In the genomic region with DNA sequence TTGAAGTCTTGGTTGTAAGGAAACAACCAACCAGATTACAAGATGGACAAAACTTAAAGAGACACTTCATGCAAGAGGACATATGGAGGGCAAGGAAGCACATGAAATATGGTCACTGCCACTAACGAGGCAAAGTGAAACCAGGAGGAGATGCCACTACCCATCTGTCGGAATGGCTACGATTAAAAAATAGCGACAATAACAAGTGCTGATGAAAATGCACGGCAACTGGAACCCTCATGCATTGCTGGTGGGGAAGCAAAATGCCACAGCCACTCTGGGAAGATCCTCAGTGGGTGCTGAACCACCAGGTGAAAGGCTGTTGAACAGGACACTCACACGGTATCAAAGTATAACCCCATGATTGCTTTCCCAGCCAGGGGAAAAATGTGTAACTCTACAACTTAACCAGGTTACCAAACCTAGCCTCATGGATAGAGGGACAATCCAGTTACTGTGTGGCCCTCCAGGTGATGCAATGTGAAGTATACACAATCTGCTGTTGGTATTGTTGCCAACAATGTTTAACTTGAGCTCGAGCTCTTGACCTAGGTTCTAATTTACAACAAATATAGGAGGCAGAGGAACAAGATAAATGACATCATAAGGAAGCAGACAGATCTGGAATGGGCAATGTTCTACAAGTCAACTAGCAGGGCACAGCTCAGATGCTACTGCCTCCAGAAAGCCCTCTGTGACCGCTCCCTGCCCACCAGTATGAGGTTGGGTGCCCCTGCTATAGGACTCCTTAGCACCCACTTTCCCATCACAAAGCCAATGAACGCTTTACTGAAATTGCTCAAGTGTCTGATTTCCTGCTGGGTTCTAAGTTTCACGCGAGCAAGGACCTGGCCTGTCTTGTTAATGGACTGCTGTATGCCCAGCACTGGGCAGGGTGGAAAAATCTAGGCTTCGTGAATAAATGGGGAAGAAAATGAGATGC, we compare ENCODE assay signal across 14 cellular contexts. TPM values are rescaled to one million over a fixed set of nuclear protein-coding genes. Genes with fewer than 3 reads are reported as not detected.
DNase-seq lines count a peak whose midpoint lies in the region; ATAC-seq, FAIRE-seq and TF ChIP-seq lines count a peak whose summit lies in the region.
"Had no signal": no experiment of that assay in that cellular context is flagged by ENCODE, and none has a peak within 500 bp of the region (broad histone marks: within the 10 kb centered on the region; RNA-seq: fewer than 3 reads in every experiment).

No MANE protein-coding gene starts in this region.

- no peak for DNase-seq in HFFc6
- DNase-seq in endothelial cell of umbilical vein (ENCODE audit: low read depth, low spot score) = no peak
- no peak for DNase-seq in mesenchymal stem cell
- DNase-seq in suprapubic skin (ENCODE audit: low spot score in 2 of 2) = no peak
- DNase-seq in immature natural killer cell = no peak
- no peak for DNase-seq in iPS-NIHi7 (ENCODE audit: extremely low spot score)
- no peak for DNase-seq in activated CD4-positive, alpha-beta T cell treated with anti-CD3 and anti-CD28 coated beads for 1 hour
- DNase-seq: activated CD8-positive, alpha-beta memory T cell treated with anti-CD3 and anti-CD28 coated beads, Interleukin-2, amount 10 ng/mL, durations not matched to agents 7 days and 5 days; activated naive CD4-positive, alpha-beta T cell treated with anti-CD3 and anti-CD28 coated beads, Interleukin-2, amount 50 U/mL, for 16 hours; NCI-H1930 had no signal

- H3K27me3 ChIP-seq in endothelial cell of umbilical vein (ENCODE audit: control insufficient read depth in 2 of 2, insufficient read depth in 2 of 2, low read length in 2 of 2) (no peaks in the 10 kb centered on the region), mesenchymal stem cell (ENCODE audit: control insufficient read depth in 1 of 2, insufficient read depth in 1 of 2, low read length in 2 of 2) (no peaks in the 10 kb centered on the region), suprapubic skin (no peaks in the 10 kb centered on the region)
- H3K27me3 ChIP-seq: neural progenitor cell had no signal

- H4K20me1 ChIP-seq in endothelial cell of umbilical vein (replicated peaks; ENCODE audit: control insufficient read depth, extremely low read depth, insufficient read depth, low read length) = no peaks in the 10 kb centered on the region

- no peak overlapping the region for H2BK5ac ChIP-seq in mesenchymal stem cell (ENCODE audit: low read depth, low read length, poor library complexity, severe bottlenecking)

- WGBS in mesenchymal stem cell = 96% methylated on average over 12 of the region's 12 CpGs
- WGBS in suprapubic skin = 65% methylated on average over 12 of the region's 12 CpGs

- H3K23ac ChIP-seq in mesenchymal stem cell (ENCODE audit: low read length in 2 of 2) = no peak overlapping the region

- no peaks in the 10 kb centered on the region for H3K9me3 ChIP-seq in endothelial cell of umbilical vein (replicated peaks; ENCODE audit: control insufficient read depth, insufficient read depth, low read length)
- no peaks in the 10 kb centered on the region for H3K9me3 ChIP-seq in mesenchymal stem cell (ENCODE audit: control insufficient read depth, low read length)
- H3K9me3 ChIP-seq in suprapubic skin = no peaks in the 10 kb centered on the region

- peak overlapping the region in 1 of 2 experiments; percentile 63 for H3K4ac ChIP-seq in mesenchymal stem cell (ENCODE audit: low read depth in 1 of 2, low read length in 2 of 2)

- H2BK120ac ChIP-seq in mesenchymal stem cell (ENCODE audit: low read depth, low read length) = no peak overlapping the region

- dilution Hi-C loops in endothelial cell of umbilical vein (cut with MboI; ENCODE audit: extremely low pct_ligation_motif_present, low sequenced_read_pairs) = no loop called here

- intact Hi-C loops in endothelial cell of umbilical vein (cut with micrococcal nuclease) = no loop called here

- H3K27ac ChIP-seq in endothelial cell of umbilical vein (ENCODE audit: insufficient read depth, low read depth, low read length) (no peak overlapping the region), mesenchymal stem cell (ENCODE audit: low read length, poor library complexity, severe bottlenecking) (no peak overlapping the region), suprapubic skin (peak overlapping the region; percentile 79)
- H3K27ac ChIP-seq: neural progenitor cell had no signal

- no peak for ATAC-seq in GM21423 (IDR thresholded peaks at IDR 0.05; ENCODE audit: unreplicated experiment)
- ATAC-seq: activated CD8-positive, alpha-beta memory T cell treated with anti-CD3 and anti-CD28 coated beads, Interleukin-2, amount 10 ng/mL, durations not matched to agents 7 days and 5 days; GM23338 had no signal

- CTCF ChIA-PET in endothelial cell of umbilical vein (lab: Charles Lee) = interaction anchor here (1.2 to 3.8 kb wide), 2 partner anchors 15 to 24 kb away, joined by 3 to 18 read pairs; no protein-coding TSS in a partner anchor

- H3K27me3 Mint-ChIP-seq in HFFc6 (ENCODE audit: insufficient read depth) (no peaks in the 10 kb centered on the region; the same call in 1 of the 2 replicates), immature natural killer cell (ENCODE audit: low read depth in 3 of 3) (peaks cover 0 to 3% (median 0%) of the 10 kb centered on the region in 3 donors)

- H3K27ac Mint-ChIP-seq in HFFc6 (peak overlapping the region; percentile 71), immature natural killer cell (no peak overlapping the region)
- H3K27ac Mint-ChIP-seq: activated CD8-positive, alpha-beta memory T cell treated with anti-CD3 and anti-CD28 coated beads, Interleukin-2, amount 10 ng/mL, durations not matched to agents 7 days and 5 days; GM23338; neural progenitor cell had no signal

- TF ChIP-seq CTCF in HFFc6 (IDR thresholded peaks at IDR 0.05) (no peak), endothelial cell of umbilical vein (IDR thresholded peaks at IDR 0.05; ENCODE audit: extremely low read depth in 1 of 2, insufficient read depth in 1 of 2, low read depth in 1 of 2, low read length in 2 of 2) (no peak), suprapubic skin (IDR thresholded peaks at IDR 0.05) (no peak)

- H3K4me1 ChIP-seq in endothelial cell of umbilical vein (ENCODE audit: control insufficient read depth, extremely low read depth, insufficient read depth, low read length) = no peaks in the 10 kb centered on the region
- H3K4me1 ChIP-seq in mesenchymal stem cell (ENCODE audit: control insufficient read depth, insufficient read depth, low read depth, low read length) = peaks cover 11% of the 10 kb centered on the region
- peaks cover 87% of the 10 kb centered on the region for H3K4me1 ChIP-seq in suprapubic skin

- peak overlapping the region in 1 of 2 experiments; percentile 8 for H3K18ac ChIP-seq in mesenchymal stem cell (ENCODE audit: low read depth in 1 of 2, low read length in 2 of 2)

- peak overlapping the region; percentile 12; the same call in 1 of the 2 replicates for H3K4me3 Mint-ChIP-seq in HFFc6
- H3K4me3 Mint-ChIP-seq in immature natural killer cell = no peak overlapping the region
- H3K4me3 Mint-ChIP-seq: activated CD8-positive, alpha-beta memory T cell treated with anti-CD3 and anti-CD28 coated beads, Interleukin-2, amount 10 ng/mL, durations not matched to agents 7 days and 5 days; GM23338; neural progenitor cell had no signal

- no peak overlapping the region for H2AK5ac ChIP-seq in mesenchymal stem cell (ENCODE audit: low read length, severe bottlenecking)

- H3K4me1 Mint-ChIP-seq in HFFc6 (ENCODE audit: low read depth) (peaks cover 36% of the 10 kb centered on the region), immature natural killer cell (no peaks in the 10 kb centered on the region)
- H3K4me1 Mint-ChIP-seq: activated CD8-positive, alpha-beta memory T cell treated with anti-CD3 and anti-CD28 coated beads, Interleukin-2, amount 10 ng/mL, durations not matched to agents 7 days and 5 days had no signal

- BruUV-seq in endothelial cell of umbilical vein (replicated peaks; lab: Mats Ljungman, UMichigan) = no TSS peak

- H3K4me2 ChIP-seq in endothelial cell of umbilical vein (ENCODE audit: insufficient read depth, low read length) = no peak overlapping the region
- no peak overlapping the region for H3K4me2 ChIP-seq in mesenchymal stem cell (ENCODE audit: low read length, poor library complexity, severe bottlenecking)
- H3K4me2 ChIP-seq: GM23338, neural progenitor cell had no signal

- H3K9ac ChIP-seq in endothelial cell of umbilical vein (replicated peaks; ENCODE audit: extremely low read depth, insufficient read depth, low read length) (no peak overlapping the region), mesenchymal stem cell (ENCODE audit: low read length) (peak overlapping the region; percentile 66)
- H3K9ac ChIP-seq: neural progenitor cell had no signal

- FAIRE-seq in endothelial cell of umbilical vein (lab: Jason Lieb, UNC) = peak; percentile 59
- FAIRE-seq: islet of Langerhans had no signal

- H3K9me3 Mint-ChIP-seq in HFFc6 = no peaks in the 10 kb centered on the region
- H3K9me3 Mint-ChIP-seq in immature natural killer cell = no peaks in the 10 kb centered on the region
- H3K9me3 Mint-ChIP-seq: GM23338, neural progenitor cell had no signal

- H4K8ac ChIP-seq in mesenchymal stem cell (ENCODE audit: low read length) = no peak overlapping the region

- no peak overlapping the region for H3K14ac ChIP-seq in mesenchymal stem cell (ENCODE audit: low read length in 2 of 2)

- no peak overlapping the region for H3K4me3 ChIP-seq in endothelial cell of umbilical vein (replicated peaks in 1 of 3; ENCODE audit: insufficient read depth in 1 of 3, low read depth in 1 of 3, low read length in 3 of 3)
- H3K4me3 ChIP-seq in mesenchymal stem cell (ENCODE audit: insufficient read depth in 1 of 2, low read depth in 1 of 2, low read length in 2 of 2) = no peak overlapping the region
- no peak overlapping the region for H3K4me3 ChIP-seq in suprapubic skin
- H3K4me3 ChIP-seq: GM23338, neural progenitor cell had no signal

- H3K36me3 Mint-ChIP-seq in HFFc6 (ENCODE audit: low read depth) (no peaks in the 10 kb centered on the region), immature natural killer cell (no peaks in the 10 kb centered on the region)
- H3K36me3 Mint-ChIP-seq: activated CD8-positive, alpha-beta memory T cell treated with anti-CD3 and anti-CD28 coated beads, Interleukin-2, amount 10 ng/mL, durations not matched to agents 7 days and 5 days had no signal

- H3K79me2 ChIP-seq in endothelial cell of umbilical vein (ENCODE audit: control insufficient read depth, insufficient read depth, low read length) = peaks cover 82% of the 10 kb centered on the region

- TF ChIP-seq EP300 in suprapubic skin (IDR thresholded peaks at IDR 0.05) = no peak

- peaks cover 55% of the 10 kb centered on the region for H3K79me1 ChIP-seq in mesenchymal stem cell (replicated peaks; ENCODE audit: low read length, poor library complexity, severe bottlenecking)

- TF ChIP-seq POLR2A in endothelial cell of umbilical vein (IDR thresholded peaks at IDR 0.05; ENCODE audit: low read depth, low read length) (no peak), suprapubic skin (IDR thresholded peaks at IDR 0.05) (no peak)

- no peak overlapping the region for H4K91ac ChIP-seq in mesenchymal stem cell (ENCODE audit: low read length)

- H2BK12ac ChIP-seq in mesenchymal stem cell (ENCODE audit: low read length in 2 of 2) = no peak overlapping the region

- H3K9me1 ChIP-seq in endothelial cell of umbilical vein (replicated peaks; ENCODE audit: control insufficient read depth, extremely low read depth, insufficient read depth, low read length) = no peaks in the 10 kb centered on the region

- H2BK15ac ChIP-seq in mesenchymal stem cell (ENCODE audit: low read depth, poor library complexity, severe bottlenecking) = no peak overlapping the region

- H2AFZ ChIP-seq in endothelial cell of umbilical vein (ENCODE audit: low read depth, low read length) = no peak overlapping the region
- no peak overlapping the region for H2AFZ ChIP-seq in mesenchymal stem cell (ENCODE audit: low read depth, low read length)
- H2AFZ ChIP-seq: GM23338, neural progenitor cell had no signal

- POLR2A ChIA-PET in endothelial cell of umbilical vein (lab: Charles Lee) = no interaction called here

- H3K36me3 ChIP-seq in endothelial cell of umbilical vein (ENCODE audit: control insufficient read depth in 2 of 2, extremely low read depth in 1 of 2, insufficient read depth in 2 of 2, low read length in 2 of 2) (peaks cover 0 to 2% of the 10 kb centered on the region in 2 experiments), mesenchymal stem cell (ENCODE audit: control insufficient read depth in 1 of 2, insufficient read depth in 2 of 2, low read depth in 1 of 2, low read length in 2 of 2) (peaks cover 42 to 61% of the 10 kb centered on the region in 2 experiments), suprapubic skin (no peaks in the 10 kb centered on the region)
- H3K36me3 ChIP-seq: neural progenitor cell had no signal

RNA-seq across cellular contexts. Expression of gene SH3PXD2B, which starts 25.8 kb away (rescaled TPM):
- 10 to 100 TPM; 12.4 to 28.4 (median 24.3) TPM for total RNA-seq in HFFc6 (2021; fragmentation: NEBNext Ultra II Directional; extraction: Animal tissue kit (Norgen Biotek cat#: 25700))
- total RNA-seq in endothelial cell of umbilical vein = 66.3 and 71.8 TPM in 2 replicates
- polyA plus RNA-seq in endothelial cell of umbilical vein = 23.5 and 24.7 TPM in 2 replicates
- 24.4 and 25.9 TPM in 2 replicates for polyA plus RNA-seq in endothelial cell of umbilical vein (2011; cell fraction: cytosol; rRNA removed)
- 33.5 and 36.3 TPM in 2 replicates for polyA plus RNA-seq in endothelial cell of umbilical vein (2011; cell fraction: nucleus; rRNA removed)
- polyA plus RNA-seq in endothelial cell of umbilical vein (2012) = 39.6 and 47.8 TPM in 2 replicates
- polyA minus RNA-seq in endothelial cell of umbilical vein = 49.9 and 53.1 TPM in 2 replicates
- 4.3 TPM for polyA minus RNA-seq in endothelial cell of umbilical vein (2011; cell fraction: cytosol; rRNA and poly(A)+ RNA removed)
- 22.0 and 24.7 TPM in 2 replicates for polyA minus RNA-seq in endothelial cell of umbilical vein (2011; cell fraction: nucleus; rRNA and poly(A)+ RNA removed)
- polyA plus RNA-seq in mesenchymal stem cell (2013, experiment 1 of 2) = 25.7 TPM
- 23.0 TPM for polyA plus RNA-seq in mesenchymal stem cell (2013, experiment 2 of 2)
- total RNA-seq in suprapubic skin = 10 to 100 TPM; 29.1 to 42.1 (median 31.3) TPM
- not detected for polyA plus RNA-seq in immature natural killer cell
